Comparison of ENCODE assay signal across 8 cellular contexts in the genomic region with DNA sequence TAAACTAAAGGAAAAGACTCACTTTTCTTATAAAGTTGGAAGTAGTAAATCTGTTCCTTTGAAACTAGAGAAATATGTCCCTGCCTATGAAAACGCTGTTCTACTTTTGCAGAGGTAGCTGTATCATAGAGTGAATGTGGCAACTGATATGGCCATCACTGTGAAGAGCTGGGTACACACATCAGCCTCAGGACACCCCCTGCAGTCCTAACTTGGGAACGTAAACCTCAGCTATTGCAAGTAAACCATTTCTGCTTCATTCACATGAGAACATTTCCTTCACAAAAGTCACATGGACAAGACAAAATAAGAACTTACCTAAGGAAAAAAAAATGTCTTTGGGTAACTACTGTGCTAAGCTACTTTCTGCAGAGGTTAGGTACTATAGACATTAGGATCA.
DNase-seq lines count a peak whose midpoint lies in the region; TF ChIP-seq lines count a peak whose summit lies in the region.

No MANE protein-coding gene starts in this region.

- no peaks in the 10 kb centered on the region for H3K79me2 ChIP-seq in MM.1S (ENCODE audit: low read length)

- no peak overlapping the region for H3K4me2 ChIP-seq in MM.1S (ENCODE audit: low read depth, low read length)

- H3K36me3 Mint-ChIP-seq in neural crest cell (ENCODE audit: low read depth): no peaks in the 10 kb centered on the region
- no peaks in the 10 kb centered on the region for H3K36me3 Mint-ChIP-seq in T-helper 2 cell treated with Interferon-gamma antibody and Interleukin-4, amounts not matched to agents 5 μg/mL and 100 μg/mL, for 36 hours (ENCODE audit: low read depth)

- H3K4me3 Mint-ChIP-seq in neural crest cell: no peak overlapping the region
- no peak overlapping the region for H3K4me3 Mint-ChIP-seq in T-helper 2 cell treated with Interferon-gamma antibody and Interleukin-4, amounts not matched to agents 5 μg/mL and 100 μg/mL, for 36 hours

- H3K9me3 ChIP-seq in MM.1S (replicated peaks; ENCODE audit: insufficient read depth, low read length): no peaks in the 10 kb centered on the region

- no peaks in the 10 kb centered on the region for H3K36me3 ChIP-seq in MM.1S (replicated peaks; ENCODE audit: insufficient read depth, low read length)

- no peak overlapping the region for H3K27ac ChIP-seq in MM.1S (ENCODE audit: low read length)

- no peaks in the 10 kb centered on the region for H3K27me3 Mint-ChIP-seq in neural crest cell (ENCODE audit: low read depth)
- no peaks in the 10 kb centered on the region for H3K27me3 Mint-ChIP-seq in T-helper 2 cell treated with Interferon-gamma antibody and Interleukin-4, amounts not matched to agents 5 μg/mL and 100 μg/mL, for 36 hours (ENCODE audit: low read depth)

- H3K27me3 ChIP-seq in MM.1S (replicated peaks; ENCODE audit: insufficient read depth, low read length): no peaks in the 10 kb centered on the region

- H3K4me1 Mint-ChIP-seq in neural crest cell: no peaks in the 10 kb centered on the region
- H3K4me1 Mint-ChIP-seq in T-helper 2 cell treated with Interferon-gamma antibody and Interleukin-4, amounts not matched to agents 5 μg/mL and 100 μg/mL, for 36 hours (ENCODE audit: low read depth): no peaks in the 10 kb centered on the region

- H3K27ac Mint-ChIP-seq in neural crest cell (ENCODE audit: unreplicated experiment): no peak overlapping the region
- no peak overlapping the region for H3K27ac Mint-ChIP-seq in T-helper 2 cell treated with Interferon-gamma antibody and Interleukin-4, amounts not matched to agents 5 μg/mL and 100 μg/mL, for 36 hours

- no peak overlapping the region for H3K9ac ChIP-seq in MM.1S (ENCODE audit: low read length)

- DNase-seq in NCI-H2171 treated with DMSO at 0.1 percent for 48 hours (lab: John Stamatoyannopoulos, UW) (peak; percentile 18), NCI-H2171 (lab: John Stamatoyannopoulos, UW) (no peak), MM.1S (no peak), neural crest cell (ENCODE audit: low read depth, low spot score) (no peak), mesenteric fat pad (ENCODE audit: low spot score) (no peak), SKM-1 (lab: John Stamatoyannopoulos, UW; ENCODE audit: unreplicated experiment) (no peak)
- peak; percentile 20 for DNase-seq in activated naive CD4-positive, alpha-beta T cell treated with anti-CD3 and anti-CD28 coated beads, Interleukin-2, amount 50 U/mL, for 16 hours
- DNase-seq in T-helper 2 cell treated with Interferon-gamma antibody and Interleukin-4, amounts not matched to agents 5 μg/mL and 100 μg/mL, for 36 hours (ENCODE audit: low spot score): no peak

- no peak overlapping the region for H2AFZ ChIP-seq in MM.1S (ENCODE audit: low read length)

- H3K9me2 ChIP-seq in MM.1S (replicated peaks; ENCODE audit: insufficient read depth, low read length): no peaks in the 10 kb centered on the region

- TF ChIP-seq CTCF in MM.1S (IDR thresholded peaks at IDR 0.05; ENCODE audit: low read length) (peak; percentile 23), neural crest cell (conservative IDR thresholded peaks at IDR 0.05) (peak; percentile 41)

- H3F3A ChIP-seq in MM.1S (ENCODE audit: insufficient read depth, low read length): no peaks in the 10 kb centered on the region

- no peaks in the 10 kb centered on the region for H3K4me1 ChIP-seq in MM.1S (ENCODE audit: low read length)

- no peak overlapping the region for H3K4me3 ChIP-seq in MM.1S (ENCODE audit: low read length)

- no peaks in the 10 kb centered on the region for H4K20me1 ChIP-seq in MM.1S (ENCODE audit: insufficient read depth, low read length)

- no peaks in the 10 kb centered on the region for H3K9me3 Mint-ChIP-seq in neural crest cell
- no peaks in the 10 kb centered on the region for H3K9me3 Mint-ChIP-seq in T-helper 2 cell treated with Interferon-gamma antibody and Interleukin-4, amounts not matched to agents 5 μg/mL and 100 μg/mL, for 36 hours

Comparison
In these comparisons a context has a peak if more than half of its experiments do, and no peak if none do; other contexts are left out.
1. DNase-seq: peak in NCI-H2171 treated with DMSO at 0.1 percent for 48 hours (single experiment) and activated naive CD4-positive, alpha-beta T cell treated with anti-CD3 and anti-CD28 coated beads, Interleukin-2, amount 50 U/mL, for 16 hours (single experiment); none in NCI-H2171 (single experiment), MM.1S (single experiment), neural crest cell (single experiment), T-helper 2 cell treated with Interferon-gamma antibody and Interleukin-4, amounts not matched to agents 5 μg/mL and 100 μg/mL, for 36 hours (single experiment), mesenteric fat pad (single experiment) and SKM-1 (single experiment).